In genomic region chr6:82889117-82889516, GRCh38 we compare ENCODE assay signal across 3 cellular contexts.
A peak's percentile ranks its signal among the peaks of the same experiment; 100 is the strongest.
TF ChIP-seq lines count a peak whose summit lies in the region.

No MANE protein-coding gene starts in this region.

TF ChIP-seq in HepG2, 621 proteins besides CTCF, POLR2A, EP300 and RAD21:
- no peak for TF ChIP-seq MXD4 (CRISPR knock-in tag; IDR thresholded peaks at IDR 0.05)
- TF ChIP-seq ZNF746 (CRISPR knock-in tag; IDR thresholded peaks at IDR 0.05) = no peak
- peak; percentile 90 to 95 for TF ChIP-seq MAFK (conservative IDR thresholded peaks at IDR 0.05 in 1 of 2, IDR thresholded peaks at IDR 0.05 in 1 of 2; ENCODE audit: low read length in 2 of 2)
- TF ChIP-seq MAFF (IDR thresholded peaks at IDR 0.05; ENCODE audit: low read depth, low read length) = peak; percentile 94

TF ChIP-seq in IMR-90, 13 proteins besides CTCF, POLR2A, EP300 and RAD21:
- no peak for TF ChIP-seq SMC3 (IDR thresholded peaks at IDR 0.05; ENCODE audit: low read depth, low read length)
- no peak for TF ChIP-seq BHLHE40 (IDR thresholded peaks at IDR 0.05; ENCODE audit: low read depth, low read length)
- no peak for TF ChIP-seq NFE2L2 (IDR thresholded peaks at IDR 0.05; ENCODE audit: low read depth, low read length)
- no peak for TF ChIP-seq CEBPB (IDR thresholded peaks at IDR 0.05; ENCODE audit: low read depth, low read length)
- no peak for TF ChIP-seq RFX5 (IDR thresholded peaks at IDR 0.05; ENCODE audit: low read depth, low read length)
- no peak for TF ChIP-seq MAZ (IDR thresholded peaks at IDR 0.05; ENCODE audit: borderline replicate concordance, low read depth, low read length)
- TF ChIP-seq MAFK (IDR thresholded peaks at IDR 0.05; ENCODE audit: low read depth, low read length) = peak; percentile 94
- TF ChIP-seq FOS (IDR thresholded peaks at IDR 0.05; ENCODE audit: low read depth, low read length) = no peak
- TF ChIP-seq MXI1 (IDR thresholded peaks at IDR 0.05; ENCODE audit: borderline replicate concordance, low read depth, low read length) = no peak

TF ChIP-seq in K562, 482 proteins besides CTCF, POLR2A, EP300 and RAD21:
- TF ChIP-seq SETDB1 (IDR thresholded peaks at IDR 0.05; ENCODE audit: low read length) = no peak
- TF ChIP-seq ZNF316 (IDR thresholded peaks at IDR 0.05) = peak; percentile 91
- TF ChIP-seq C11orf30 (IDR thresholded peaks at IDR 0.05; ENCODE audit: low read depth) = peak; percentile 80
- TF ChIP-seq, protein P1, sequence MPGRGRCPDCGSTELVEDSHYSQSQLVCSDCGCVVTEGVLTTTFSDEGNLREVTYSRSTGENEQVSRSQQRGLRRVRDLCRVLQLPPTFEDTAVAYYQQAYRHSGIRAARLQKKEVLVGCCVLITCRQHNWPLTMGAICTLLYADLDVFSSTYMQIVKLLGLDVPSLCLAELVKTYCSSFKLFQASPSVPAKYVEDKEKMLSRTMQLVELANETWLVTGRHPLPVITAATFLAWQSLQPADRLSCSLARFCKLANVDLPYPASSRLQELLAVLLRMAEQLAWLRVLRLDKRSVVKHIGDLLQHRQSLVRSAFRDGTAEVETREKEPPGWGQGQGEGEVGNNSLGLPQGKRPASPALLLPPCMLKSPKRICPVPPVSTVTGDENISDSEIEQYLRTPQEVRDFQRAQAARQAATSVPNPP (IDR thresholded peaks at IDR 0.05; ENCODE audit: borderline replicate concordance, insufficient read depth, insufficient read length) = no peak
- no peak for TF ChIP-seq MBD1 (CRISPR knock-in tag; IDR thresholded peaks at IDR 0.05)
- TF ChIP-seq ZFP1 (CRISPR knock-in tag; IDR thresholded peaks at IDR 0.05) = no peak
- no peak for TF ChIP-seq BRCA1 (IDR thresholded peaks at IDR 0.05)
- no peak for TF ChIP-seq BRCA1 (CRISPR knock-in tag; IDR thresholded peaks at IDR 0.05)
- peak; percentile 90 for TF ChIP-seq MAFK (IDR thresholded peaks at IDR 0.05; ENCODE audit: low read length)
- TF ChIP-seq, protein P2, sequence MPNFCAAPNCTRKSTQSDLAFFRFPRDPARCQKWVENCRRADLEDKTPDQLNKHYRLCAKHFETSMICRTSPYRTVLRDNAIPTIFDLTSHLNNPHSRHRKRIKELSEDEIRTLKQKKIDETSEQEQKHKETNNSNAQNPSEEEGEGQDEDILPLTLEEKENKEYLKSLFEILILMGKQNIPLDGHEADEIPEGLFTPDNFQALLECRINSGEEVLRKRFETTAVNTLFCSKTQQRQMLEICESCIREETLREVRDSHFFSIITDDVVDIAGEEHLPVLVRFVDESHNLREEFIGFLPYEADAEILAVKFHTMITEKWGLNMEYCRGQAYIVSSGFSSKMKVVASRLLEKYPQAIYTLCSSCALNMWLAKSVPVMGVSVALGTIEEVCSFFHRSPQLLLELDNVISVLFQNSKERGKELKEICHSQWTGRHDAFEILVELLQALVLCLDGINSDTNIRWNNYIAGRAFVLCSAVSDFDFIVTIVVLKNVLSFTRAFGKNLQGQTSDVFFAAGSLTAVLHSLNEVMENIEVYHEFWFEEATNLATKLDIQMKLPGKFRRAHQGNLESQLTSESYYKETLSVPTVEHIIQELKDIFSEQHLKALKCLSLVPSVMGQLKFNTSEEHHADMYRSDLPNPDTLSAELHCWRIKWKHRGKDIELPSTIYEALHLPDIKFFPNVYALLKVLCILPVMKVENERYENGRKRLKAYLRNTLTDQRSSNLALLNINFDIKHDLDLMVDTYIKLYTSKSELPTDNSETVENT (CRISPR knock-in tag; IDR thresholded peaks at IDR 0.05) = no peak
- TF ChIP-seq NFYB (IDR thresholded peaks at IDR 0.05; ENCODE audit: extremely low read depth, insufficient read length) = no peak
- TF ChIP-seq HNRNPK (IDR thresholded peaks at IDR 0.05; ENCODE audit: low read depth, low read length, poor library complexity, severe bottlenecking) = no peak
- no peak for TF ChIP-seq TRIM28 (IDR thresholded peaks at IDR 0.05)
- TF ChIP-seq ZNF695 (CRISPR knock-in tag; IDR thresholded peaks at IDR 0.05) = no peak
- TF ChIP-seq E2F3 (CRISPR knock-in tag; IDR thresholded peaks at IDR 0.05) = no peak
- no peak for TF ChIP-seq ARID1B (IDR thresholded peaks at IDR 0.05)
- TF ChIP-seq NR2C2 (CRISPR knock-in tag; IDR thresholded peaks at IDR 0.05) = no peak
- TF ChIP-seq NR2C2 (tag; IDR thresholded peaks at IDR 0.05) = no peak
- TF ChIP-seq FOXK1 (CRISPR knock-in tag; IDR thresholded peaks at IDR 0.05; ENCODE audit: borderline replicate concordance) = no peak
- TF ChIP-seq MAFF (IDR thresholded peaks at IDR 0.05; ENCODE audit: low read length) = peak; percentile 89
- no peak for TF ChIP-seq ZNF77 (CRISPR knock-in tag; IDR thresholded peaks at IDR 0.05)
- no peak for TF ChIP-seq HDGF (IDR thresholded peaks at IDR 0.05)
- peak; percentile 78 for TF ChIP-seq MAFG (tag; conservative IDR thresholded peaks at IDR 0.05)
- TF ChIP-seq KAT7 (CRISPR knock-in tag; IDR thresholded peaks at IDR 0.05; ENCODE audit: borderline replicate concordance) = no peak
